ENCODE assay signal across 8 cellular contexts in the genomic region with DNA sequence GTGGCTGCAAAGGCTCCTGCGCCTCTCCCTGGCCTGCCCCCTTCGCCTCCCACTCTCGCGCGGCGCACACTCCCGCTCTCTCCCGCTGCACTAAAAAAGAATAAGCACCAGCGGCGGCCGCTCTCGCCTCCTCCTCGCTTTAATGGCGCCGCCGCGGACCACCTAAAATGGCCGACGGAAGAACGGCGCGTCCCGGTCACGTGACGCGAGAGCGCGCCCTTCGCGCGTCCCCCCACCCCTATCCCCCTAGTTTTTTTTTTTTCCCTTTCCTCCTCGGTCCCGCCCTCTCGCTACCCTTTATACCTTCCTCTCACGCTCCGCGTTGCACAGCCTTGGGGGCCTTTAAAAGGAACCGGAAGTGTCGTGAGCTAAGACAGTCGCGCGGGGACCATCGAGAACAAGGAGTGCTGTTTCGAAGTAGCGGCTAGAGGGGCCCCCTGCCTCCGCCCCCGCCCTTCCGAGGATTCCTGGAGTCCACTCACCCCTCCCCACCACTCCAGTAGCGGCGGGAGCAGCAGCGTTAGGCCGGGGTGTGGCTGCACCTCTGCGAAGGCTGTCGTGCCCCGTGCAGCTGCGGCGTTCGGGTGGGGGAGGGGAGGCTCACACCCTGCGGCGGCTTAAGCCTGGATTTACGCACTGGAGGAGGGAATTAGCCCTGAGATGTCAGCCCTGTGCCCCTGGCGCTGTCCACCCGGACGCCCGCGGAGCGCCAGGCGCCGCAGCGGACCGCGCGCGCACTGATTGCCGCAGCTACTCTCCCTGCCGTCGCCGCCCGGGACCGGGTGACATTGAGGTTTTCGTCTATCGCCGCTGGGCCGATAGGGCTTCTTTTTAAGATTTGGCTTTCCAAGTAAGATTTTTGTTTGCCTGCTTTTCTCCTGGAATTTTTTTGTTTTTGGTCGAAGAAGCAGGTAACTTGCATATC. TPM values are rescaled to one million over a fixed set of nuclear protein-coding genes. Genes with fewer than 3 reads are reported as not detected.
DNase-seq lines count a peak whose midpoint lies in the region; ATAC-seq and TF ChIP-seq lines count a peak whose summit lies in the region.

Gene HNRNPD (minus strand): TSS at position 176 of the 925 bp plus-strand sequence. CDS start 313 bp downstream, outside the sequence.

- peak within 1 kb of the TSS; percentile 98 for H3K27ac Mint-ChIP-seq in natural killer cell treated with Interleukin-12 subunit alpha and Interleukin-12 subunit beta and Interleukin-15 and Interleukin-18, amount 100 ng/mL, for 72 hours

- no peaks in the 10 kb centered on the region for H3K27me3 Mint-ChIP-seq in natural killer cell treated with Interleukin-12 subunit alpha and Interleukin-12 subunit beta and Interleukin-15 and Interleukin-18, amount 100 ng/mL, for 72 hours

- H3K4me1 Mint-ChIP-seq in natural killer cell treated with Interleukin-12 subunit alpha and Interleukin-12 subunit beta and Interleukin-15 and Interleukin-18, amount 100 ng/mL, for 72 hours (ENCODE audit: low read depth in 2 of 2) = peaks cover 45 to 64% of the 10 kb centered on the region in 2 donors

- H3K9me3 Mint-ChIP-seq in natural killer cell treated with Interleukin-12 subunit alpha and Interleukin-12 subunit beta and Interleukin-15 and Interleukin-18, amount 100 ng/mL, for 72 hours = no peaks in the 10 kb centered on the region

- TF ChIP-seq CTCF in fibroblast of pulmonary artery (IDR thresholded peaks at IDR 0.05; ENCODE audit: low read length, missing control alignments) = no peak

- H3K27me3 ChIP-seq in H7 (ENCODE audit: control insufficient read depth, insufficient read depth, low read length) = no peaks in the 10 kb centered on the region

- H3K36me3 Mint-ChIP-seq in natural killer cell treated with Interleukin-12 subunit alpha and Interleukin-12 subunit beta and Interleukin-15 and Interleukin-18, amount 100 ng/mL, for 72 hours = peaks cover 45% of the 10 kb centered on the region

- H3K4me3 ChIP-seq in H7 (ENCODE audit: insufficient read depth, low read depth, low read length) = peak within 1 kb of the TSS; percentile 100
- H3K4me3 ChIP-seq in fibroblast of pulmonary artery (replicated peaks; ENCODE audit: low read depth, low read length) = peak within 1 kb of the TSS; percentile 98

- H3K4me3 Mint-ChIP-seq in natural killer cell treated with Interleukin-12 subunit alpha and Interleukin-12 subunit beta and Interleukin-15 and Interleukin-18, amount 100 ng/mL, for 72 hours = peak within 1 kb of the TSS; percentile 99

- ATAC-seq in natural killer cell treated with Interleukin-12 subunit alpha and Interleukin-12 subunit beta and Interleukin-15 and Interleukin-18, amount 100 ng/mL, for 72 hours = peak; percentile 95 to 96
- ATAC-seq in stimulated activated naive CD8-positive, alpha-beta T cell treated with anti-CD3 and anti-CD28 coated beads, Interleukin-15, Interleukin-2, amounts not matched to agents 100 U/mL and 50 U/mL, for 24 hours = peak; percentile 96

- H3K36me3 ChIP-seq in H7 (replicated peaks; ENCODE audit: control insufficient read depth, insufficient read depth, low read length) = no peaks in the 10 kb centered on the region

- DNase-seq in ELF-1 (ENCODE audit: low read depth, low spot score) (peak; percentile 100), H7 (peak; percentile 96), M059J (ENCODE audit: low read depth) (peak; percentile 99), SHP77 (lab: John Stamatoyannopoulos, UW) (peak; percentile 99 to 100), fibroblast of pulmonary artery (ENCODE audit: low read depth) (peak; percentile 100)
- DNase-seq in activated effector memory CD4-positive, alpha-beta T cell treated with Interleukin-2 at 50 U/mL for 16 hours = peak; percentile 85
- DNase-seq in natural killer cell treated with Interleukin-12 subunit alpha and Interleukin-12 subunit beta and Interleukin-15 and Interleukin-18, amount 100 ng/mL, for 72 hours (ENCODE audit: low spot score) = peak; percentile 97
- DNase-seq in stimulated activated naive CD8-positive, alpha-beta T cell treated with anti-CD3 and anti-CD28 coated beads, Interleukin-15, Interleukin-2, amounts not matched to agents 100 U/mL and 50 U/mL, for 24 hours = peak; percentile 93

RNA-seq across cellular contexts. Expression of gene HNRNPD, which starts in this region (rescaled TPM):
- 62.1 and 74.1 TPM in 2 replicates for total RNA-seq in H7 (2014; rRNA removed; shearing (Covaris generic))
- 45.9 and 88.7 TPM in 2 replicates for total RNA-seq in M059J (2014; rRNA removed; shearing (Covaris generic))
- 100 to 1,000 TPM; 280 to 290 TPM for total RNA-seq in natural killer cell treated with Interleukin-12 subunit alpha and Interleukin-12 subunit beta and Interleukin-15 and Interleukin-18, amount 100 ng/mL, for 72 hours

Comparison
In these comparisons a context has a peak if more than half of its experiments do, and no peak if none do; other contexts are left out.
1. Peak in every context shown above with its lines: DNase-seq, ATAC-seq and H3K4me3 ChIP-seq.